In genomic region chr22:26556904-26557303, GRCh38 we compare ENCODE assay signal across 1 cellular context.
TF ChIP-seq lines count a peak whose summit lies in the region.

No MANE protein-coding gene starts in this region.

TF ChIP-seq in GM23338, 12 proteins besides CTCF, POLR2A, EP300 and RAD21:
- no peak for TF ChIP-seq EZH2 (IDR thresholded peaks at IDR 0.05; ENCODE audit: low read depth, unreplicated experiment)
- no peak for TF ChIP-seq ZNF114 (CRISPR knock-in tag; IDR thresholded peaks at IDR 0.05)
- no peak for TF ChIP-seq POLR2AphosphoS5 (IDR thresholded peaks at IDR 0.05; ENCODE audit: low read depth)
- TF ChIP-seq, protein P1, sequence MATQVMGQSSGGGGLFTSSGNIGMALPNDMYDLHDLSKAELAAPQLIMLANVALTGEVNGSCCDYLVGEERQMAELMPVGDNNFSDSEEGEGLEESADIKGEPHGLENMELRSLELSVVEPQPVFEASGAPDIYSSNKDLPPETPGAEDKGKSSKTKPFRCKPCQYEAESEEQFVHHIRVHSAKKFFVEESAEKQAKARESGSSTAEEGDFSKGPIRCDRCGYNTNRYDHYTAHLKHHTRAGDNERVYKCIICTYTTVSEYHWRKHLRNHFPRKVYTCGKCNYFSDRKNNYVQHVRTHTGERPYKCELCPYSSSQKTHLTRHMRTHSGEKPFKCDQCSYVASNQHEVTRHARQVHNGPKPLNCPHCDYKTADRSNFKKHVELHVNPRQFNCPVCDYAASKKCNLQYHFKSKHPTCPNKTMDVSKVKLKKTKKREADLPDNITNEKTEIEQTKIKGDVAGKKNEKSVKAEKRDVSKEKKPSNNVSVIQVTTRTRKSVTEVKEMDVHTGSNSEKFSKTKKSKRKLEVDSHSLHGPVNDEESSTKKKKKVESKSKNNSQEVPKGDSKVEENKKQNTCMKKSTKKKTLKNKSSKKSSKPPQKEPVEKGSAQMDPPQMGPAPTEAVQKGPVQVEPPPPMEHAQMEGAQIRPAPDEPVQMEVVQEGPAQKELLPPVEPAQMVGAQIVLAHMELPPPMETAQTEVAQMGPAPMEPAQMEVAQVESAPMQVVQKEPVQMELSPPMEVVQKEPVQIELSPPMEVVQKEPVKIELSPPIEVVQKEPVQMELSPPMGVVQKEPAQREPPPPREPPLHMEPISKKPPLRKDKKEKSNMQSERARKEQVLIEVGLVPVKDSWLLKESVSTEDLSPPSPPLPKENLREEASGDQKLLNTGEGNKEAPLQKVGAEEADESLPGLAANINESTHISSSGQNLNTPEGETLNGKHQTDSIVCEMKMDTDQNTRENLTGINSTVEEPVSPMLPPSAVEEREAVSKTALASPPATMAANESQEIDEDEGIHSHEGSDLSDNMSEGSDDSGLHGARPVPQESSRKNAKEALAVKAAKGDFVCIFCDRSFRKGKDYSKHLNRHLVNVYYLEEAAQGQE (IDR thresholded peaks at IDR 0.05; ENCODE audit: unreplicated experiment), result no peak
- no peak for TF ChIP-seq CREB1 (CRISPR knock-in tag; IDR thresholded peaks at IDR 0.05; ENCODE audit: low read depth)
- no peak for TF ChIP-seq EZH2phosphoT487 (IDR thresholded peaks at IDR 0.05; ENCODE audit: unreplicated experiment)
- TF ChIP-seq JUNB (IDR thresholded peaks at IDR 0.05; ENCODE audit: unreplicated experiment), result no peak
- no peak for TF ChIP-seq NANOG (IDR thresholded peaks at IDR 0.05; ENCODE audit: borderline replicate concordance)
- TF ChIP-seq ZNF462 (CRISPR knock-in tag; IDR thresholded peaks at IDR 0.05), result no peak
- no peak for TF ChIP-seq STAT1 (IDR thresholded peaks at IDR 0.05; ENCODE audit: unreplicated experiment)
- no peak for TF ChIP-seq ZNF331 (CRISPR knock-in tag; IDR thresholded peaks at IDR 0.05; ENCODE audit: low read depth)
- no peak for TF ChIP-seq ETS1 (IDR thresholded peaks at IDR 0.05)
